8 cellular contexts compared by ENCODE assay signal in genomic region chr10:74244097-74244685, GRCh38.
DNase-seq lines count a peak whose midpoint lies in the region; ATAC-seq, FAIRE-seq and TF ChIP-seq lines count a peak whose summit lies in the region.

No MANE protein-coding gene starts in this region.

- H3K9me3 ChIP-seq in astrocyte (ENCODE audit: insufficient read depth, low read depth, low read length): no peaks in the 10 kb centered on the region

- no peaks in the 10 kb centered on the region for H3K9me3 Mint-ChIP-seq in astrocyte (ENCODE audit: unreplicated experiment)

- no peak overlapping the region for H3K4me3 ChIP-seq in astrocyte (ENCODE audit: insufficient read depth, low read depth, low read length)

- H3K4me1 Mint-ChIP-seq in astrocyte (ENCODE audit: low read depth, unreplicated experiment): peaks cover 2% of the 10 kb centered on the region

- H3K27me3 ChIP-seq in astrocyte (ENCODE audit: insufficient read depth, low read length): no peaks in the 10 kb centered on the region

- H3K9ac ChIP-seq in astrocyte (ENCODE audit: low read length): no peak overlapping the region

- DNase-seq in activated gamma-delta T cell treated with Interleukin-2 at 50 U/mL for 16 hours: peak; percentile 15
- no peak for DNase-seq in activated gamma-delta T cell (lab: John Stamatoyannopoulos, UW)
- peak; percentile 39 for DNase-seq in LoVo (ENCODE audit: low spot score)
- peak; percentile 25 for DNase-seq in astrocyte (ENCODE audit: low read depth)
- DNase-seq in left kidney (ENCODE audit: low read depth, low spot score): peak; percentile 39
- DNase-seq in posterior vena cava (ENCODE audit: low spot score): no peak

- H3K36me3 Mint-ChIP-seq in astrocyte (ENCODE audit: low read depth, unreplicated experiment): peaks cover 2% of the 10 kb centered on the region

- no peak overlapping the region for H2AFZ ChIP-seq in astrocyte (ENCODE audit: low read depth, low read length)

- intact Hi-C loops in posterior vena cava (cut with DNase I): loop anchor here (10.0 kb wide), 2 partner anchors 761 to 851 kb away; a partner anchor contains a TSS

- no peak for ATAC-seq in HG03135 (IDR thresholded peaks at IDR 0.05; ENCODE audit: unreplicated experiment)
- ATAC-seq in GM21423 (IDR thresholded peaks at IDR 0.05; ENCODE audit: unreplicated experiment): no peak

- H3K4me1 ChIP-seq in astrocyte (ENCODE audit: insufficient read depth, low read length): no peaks in the 10 kb centered on the region

- H3K4me3 Mint-ChIP-seq in astrocyte (ENCODE audit: unreplicated experiment): no peak overlapping the region

- no peak overlapping the region for H3K4me2 ChIP-seq in astrocyte (ENCODE audit: low read length)

- no peaks in the 10 kb centered on the region for H3K27me3 Mint-ChIP-seq in astrocyte (ENCODE audit: low read depth, unreplicated experiment)

- no peak for FAIRE-seq in astrocyte (lab: Jason Lieb, UNC)

- H4K20me1 ChIP-seq in astrocyte (ENCODE audit: insufficient read depth, low read length): no peaks in the 10 kb centered on the region

- no peak overlapping the region for H3K27ac Mint-ChIP-seq in astrocyte (ENCODE audit: unreplicated experiment)

- no peak overlapping the region for H3K27ac ChIP-seq in astrocyte (ENCODE audit: low read depth, low read length)

- no peaks in the 10 kb centered on the region for H3K36me3 ChIP-seq in astrocyte (ENCODE audit: insufficient read depth, low read length)

- peak; percentile 50 for TF ChIP-seq CTCF in astrocyte (IDR thresholded peaks at IDR 0.05; ENCODE audit: insufficient read depth, low read depth, low read length)

- H3K79me2 ChIP-seq in astrocyte (ENCODE audit: insufficient read depth, low read length): peaks cover 14% of the 10 kb centered on the region

Comparison
In these comparisons a context has a peak if more than half of its experiments do, and no peak if none do; other contexts are left out.
1. DNase-seq: peak in activated gamma-delta T cell treated with Interleukin-2 at 50 U/mL for 16 hours (single experiment), LoVo (single experiment), astrocyte (single experiment) and left kidney (single experiment); none in activated gamma-delta T cell (single experiment) and posterior vena cava (single experiment).